In genomic region chr3:186570096-186570940, GRCh38 we compare ENCODE assay signal across 8 cellular contexts.
DNase-seq lines count a peak whose midpoint lies in the region; ATAC-seq and TF ChIP-seq lines count a peak whose summit lies in the region.

Gene DNAJB11 (plus strand): TSS chr3:186570720. CDS start chr3:186570898, 178 bp downstream.

- DNase-seq in GM06990 (ENCODE audit: extremely low read depth, insufficient read length) (peak; percentile 96), NCI-H1092 (lab: John Stamatoyannopoulos, UW) (peak; percentile 99), germinal center (ENCODE audit: low spot score) (peak; percentile 98), non-pigmented ciliary epithelial cell (ENCODE audit: low read depth) (peak; percentile 99), superior temporal gyrus (ENCODE audit: extremely low spot score) (peak; percentile 100)

- H3K4me3 ChIP-seq in GM06990 (replicated peaks; ENCODE audit: low read depth, low read length), result peak within 1 kb of the TSS; percentile 93

- no peaks in the 10 kb centered on the region for H3K27me3 Mint-ChIP-seq in activated naive CD4-positive, alpha-beta T cell treated with anti-CD3 and anti-CD28 coated beads, Interleukin-2, amount 50 U/mL, for 24 hours

- peaks cover 11% of the 10 kb centered on the region for H3K36me3 Mint-ChIP-seq in activated naive CD4-positive, alpha-beta T cell treated with anti-CD3 and anti-CD28 coated beads, Interleukin-2, amount 50 U/mL, for 24 hours

- peaks cover 57% of the 10 kb centered on the region for H3K4me1 Mint-ChIP-seq in activated naive CD4-positive, alpha-beta T cell treated with anti-CD3 and anti-CD28 coated beads, Interleukin-2, amount 50 U/mL, for 24 hours

- H3K27ac Mint-ChIP-seq in activated naive CD4-positive, alpha-beta T cell treated with anti-CD3 and anti-CD28 coated beads, Interleukin-2, amount 50 U/mL, for 24 hours, result peak within 1 kb of the TSS; percentile 93

- no peak for TF ChIP-seq CTCF in GM06990 (IDR thresholded peaks at IDR 0.05; ENCODE audit: insufficient read depth, low read length, poor library complexity, severe bottlenecking)

- peaks cover 2% of the 10 kb centered on the region; the same call in 1 of the 2 replicates for H3K36me3 ChIP-seq in GM06990 (ENCODE audit: control insufficient read depth, insufficient read depth, low read length)

- no peaks in the 10 kb centered on the region for H3K9me3 Mint-ChIP-seq in activated naive CD4-positive, alpha-beta T cell treated with anti-CD3 and anti-CD28 coated beads, Interleukin-2, amount 50 U/mL, for 24 hours

- ATAC-seq in HG02588 (IDR thresholded peaks at IDR 0.05; ENCODE audit: unreplicated experiment) (peak; percentile 85), SK-N-SH treated with all-trans-retinoic acid at 6 μM for 48 hours (peak; percentile 93)

- H3K27me3 ChIP-seq in GM06990 (replicated peaks; ENCODE audit: control insufficient read depth, insufficient read depth, low read length), result no peaks in the 10 kb centered on the region

- peak within 1 kb of the TSS; percentile 99 for H3K4me3 Mint-ChIP-seq in activated naive CD4-positive, alpha-beta T cell treated with anti-CD3 and anti-CD28 coated beads, Interleukin-2, amount 50 U/mL, for 24 hours

TF ChIP-seq in SK-N-SH treated with all-trans-retinoic acid at 6 μM for 48 hours, 23 proteins besides CTCF, POLR2A, EP300 and RAD21:
- TF ChIP-seq RARB (CRISPR knock-in tag; IDR thresholded peaks at IDR 0.05) (no peak), ARNTL (CRISPR knock-in tag; IDR thresholded peaks at IDR 0.05; ENCODE audit: borderline replicate concordance, low read depth) (no peak), OSR1 (CRISPR knock-in tag; IDR thresholded peaks at IDR 0.05) (no peak), PPARA (CRISPR knock-in tag; IDR thresholded peaks at IDR 0.05; ENCODE audit: borderline replicate concordance) (no peak)

Comparison
In these comparisons a context has a peak if more than half of its experiments do, and no peak if none do; other contexts are left out.
1. Peak in every context shown above with its lines: DNase-seq, ATAC-seq and H3K4me3 ChIP-seq.